Comparison of ENCODE assay signal across 6 cellular contexts in genomic region chr2:87217005-87217404, GRCh38.
DNase-seq lines count a peak whose midpoint lies in the region; ATAC-seq, FAIRE-seq and TF ChIP-seq lines count a peak whose summit lies in the region.
"Not testable (repeated sequence)": the region's sequence is repeated elsewhere in the genome, so short reads cannot be mapped to it uniquely, and the experiment has no call there.

No MANE protein-coding gene starts in this region.

- H3K36me3 Mint-ChIP-seq in activated naive CD4-positive, alpha-beta T cell treated with anti-CD3 and anti-CD28 coated beads, Interleukin-2, amount 50 U/mL, for 24 hours: not testable (repeated sequence)

- H3K27me3 ChIP-seq in upper lobe of right lung; aorta (ENCODE audit: control insufficient read depth in 1 of 2, insufficient read depth in 2 of 2, low read length in 1 of 2): not testable (repeated sequence)

- H3K4me3 ChIP-seq in mucosa of descending colon; upper lobe of right lung; aorta (ENCODE audit: low read length in 2 of 2): not testable (repeated sequence)

- not testable (repeated sequence) for H3K27ac ChIP-seq in upper lobe of right lung; aorta (ENCODE audit: low read depth in 1 of 2, low read length in 2 of 2)

- not testable (repeated sequence) for H3K9me3 ChIP-seq in mucosa of descending colon; upper lobe of right lung; aorta (ENCODE audit: control insufficient read depth, low read length)

- not testable (repeated sequence) for H3K4me1 ChIP-seq in mucosa of descending colon (ENCODE audit: low read depth); upper lobe of right lung; aorta (ENCODE audit: control insufficient read depth in 1 of 2, insufficient read depth in 2 of 2, low read length in 2 of 2)

- intact Hi-C loops in left colon (cut with DNase I, micrococcal nuclease); mucosa of descending colon (cut with DNase I, micrococcal nuclease); upper lobe of right lung (cut with DNase I); aorta (cut with DNase I): not testable (repeated sequence)

- not testable (repeated sequence) for DNase-seq in HTR-8/SVneo (ENCODE audit: insufficient read length, low spot score); left colon; mucosa of descending colon; upper lobe of right lung; aorta

- not testable (repeated sequence) for H3K27me3 Mint-ChIP-seq in activated naive CD4-positive, alpha-beta T cell treated with anti-CD3 and anti-CD28 coated beads, Interleukin-2, amount 50 U/mL, for 24 hours

- H3K36me3 ChIP-seq in mucosa of descending colon (ENCODE audit: low read depth); upper lobe of right lung; aorta (ENCODE audit: control insufficient read depth in 1 of 2, insufficient read depth in 2 of 2, low read length in 1 of 2): not testable (repeated sequence)

- TF ChIP-seq CTCF in mucosa of descending colon (IDR thresholded peaks at IDR 0.05); upper lobe of right lung (IDR thresholded peaks at IDR 0.05): not testable (repeated sequence)

- 93 to 96% methylated on average over 2 of the region's 4 CpGs for whole genome bisulfite sequencing in aorta, 2 donors

- H3K4me3 Mint-ChIP-seq in activated naive CD4-positive, alpha-beta T cell treated with anti-CD3 and anti-CD28 coated beads, Interleukin-2, amount 50 U/mL, for 24 hours: not testable (repeated sequence)

- not testable (repeated sequence) for H3K9me3 Mint-ChIP-seq in activated naive CD4-positive, alpha-beta T cell treated with anti-CD3 and anti-CD28 coated beads, Interleukin-2, amount 50 U/mL, for 24 hours

- H3K4me1 Mint-ChIP-seq in activated naive CD4-positive, alpha-beta T cell treated with anti-CD3 and anti-CD28 coated beads, Interleukin-2, amount 50 U/mL, for 24 hours: not testable (repeated sequence)

- ATAC-seq in left colon (peak; percentile 75), mucosa of descending colon (peak; percentile 61), upper lobe of right lung (peak; percentile 16), aorta (ENCODE audit: low FRiP score) (peak; percentile 42)

- peak overlapping the region; percentile 51 for H3K27ac Mint-ChIP-seq in activated naive CD4-positive, alpha-beta T cell treated with anti-CD3 and anti-CD28 coated beads, Interleukin-2, amount 50 U/mL, for 24 hours

- peak; percentile 93 for FAIRE-seq in HTR-8/SVneo (lab: Jason Lieb, UNC)

Comparison
In these comparisons a context has a peak if more than half of its experiments do, and no peak if none do; other contexts are left out.
1. ATAC-seq: peak in every context shown above with its lines; median percentile 75 in left colon; 61 in mucosa of descending colon; 42 in aorta; 16 in upper lobe of right lung.